1 cellular context compared by ENCODE assay signal in genomic region chr19:47274071-47274890, GRCh38.
TF ChIP-seq lines count a peak whose summit lies in the region.

Gene INAFM1, plus strand, starts transcription at chr19:47274885. Its CDS starts 35 bp downstream, at chr19:47274920.

TF ChIP-seq in H1, 55 proteins besides CTCF, POLR2A, EP300 and RAD21:
- TF ChIP-seq, protein P1, sequence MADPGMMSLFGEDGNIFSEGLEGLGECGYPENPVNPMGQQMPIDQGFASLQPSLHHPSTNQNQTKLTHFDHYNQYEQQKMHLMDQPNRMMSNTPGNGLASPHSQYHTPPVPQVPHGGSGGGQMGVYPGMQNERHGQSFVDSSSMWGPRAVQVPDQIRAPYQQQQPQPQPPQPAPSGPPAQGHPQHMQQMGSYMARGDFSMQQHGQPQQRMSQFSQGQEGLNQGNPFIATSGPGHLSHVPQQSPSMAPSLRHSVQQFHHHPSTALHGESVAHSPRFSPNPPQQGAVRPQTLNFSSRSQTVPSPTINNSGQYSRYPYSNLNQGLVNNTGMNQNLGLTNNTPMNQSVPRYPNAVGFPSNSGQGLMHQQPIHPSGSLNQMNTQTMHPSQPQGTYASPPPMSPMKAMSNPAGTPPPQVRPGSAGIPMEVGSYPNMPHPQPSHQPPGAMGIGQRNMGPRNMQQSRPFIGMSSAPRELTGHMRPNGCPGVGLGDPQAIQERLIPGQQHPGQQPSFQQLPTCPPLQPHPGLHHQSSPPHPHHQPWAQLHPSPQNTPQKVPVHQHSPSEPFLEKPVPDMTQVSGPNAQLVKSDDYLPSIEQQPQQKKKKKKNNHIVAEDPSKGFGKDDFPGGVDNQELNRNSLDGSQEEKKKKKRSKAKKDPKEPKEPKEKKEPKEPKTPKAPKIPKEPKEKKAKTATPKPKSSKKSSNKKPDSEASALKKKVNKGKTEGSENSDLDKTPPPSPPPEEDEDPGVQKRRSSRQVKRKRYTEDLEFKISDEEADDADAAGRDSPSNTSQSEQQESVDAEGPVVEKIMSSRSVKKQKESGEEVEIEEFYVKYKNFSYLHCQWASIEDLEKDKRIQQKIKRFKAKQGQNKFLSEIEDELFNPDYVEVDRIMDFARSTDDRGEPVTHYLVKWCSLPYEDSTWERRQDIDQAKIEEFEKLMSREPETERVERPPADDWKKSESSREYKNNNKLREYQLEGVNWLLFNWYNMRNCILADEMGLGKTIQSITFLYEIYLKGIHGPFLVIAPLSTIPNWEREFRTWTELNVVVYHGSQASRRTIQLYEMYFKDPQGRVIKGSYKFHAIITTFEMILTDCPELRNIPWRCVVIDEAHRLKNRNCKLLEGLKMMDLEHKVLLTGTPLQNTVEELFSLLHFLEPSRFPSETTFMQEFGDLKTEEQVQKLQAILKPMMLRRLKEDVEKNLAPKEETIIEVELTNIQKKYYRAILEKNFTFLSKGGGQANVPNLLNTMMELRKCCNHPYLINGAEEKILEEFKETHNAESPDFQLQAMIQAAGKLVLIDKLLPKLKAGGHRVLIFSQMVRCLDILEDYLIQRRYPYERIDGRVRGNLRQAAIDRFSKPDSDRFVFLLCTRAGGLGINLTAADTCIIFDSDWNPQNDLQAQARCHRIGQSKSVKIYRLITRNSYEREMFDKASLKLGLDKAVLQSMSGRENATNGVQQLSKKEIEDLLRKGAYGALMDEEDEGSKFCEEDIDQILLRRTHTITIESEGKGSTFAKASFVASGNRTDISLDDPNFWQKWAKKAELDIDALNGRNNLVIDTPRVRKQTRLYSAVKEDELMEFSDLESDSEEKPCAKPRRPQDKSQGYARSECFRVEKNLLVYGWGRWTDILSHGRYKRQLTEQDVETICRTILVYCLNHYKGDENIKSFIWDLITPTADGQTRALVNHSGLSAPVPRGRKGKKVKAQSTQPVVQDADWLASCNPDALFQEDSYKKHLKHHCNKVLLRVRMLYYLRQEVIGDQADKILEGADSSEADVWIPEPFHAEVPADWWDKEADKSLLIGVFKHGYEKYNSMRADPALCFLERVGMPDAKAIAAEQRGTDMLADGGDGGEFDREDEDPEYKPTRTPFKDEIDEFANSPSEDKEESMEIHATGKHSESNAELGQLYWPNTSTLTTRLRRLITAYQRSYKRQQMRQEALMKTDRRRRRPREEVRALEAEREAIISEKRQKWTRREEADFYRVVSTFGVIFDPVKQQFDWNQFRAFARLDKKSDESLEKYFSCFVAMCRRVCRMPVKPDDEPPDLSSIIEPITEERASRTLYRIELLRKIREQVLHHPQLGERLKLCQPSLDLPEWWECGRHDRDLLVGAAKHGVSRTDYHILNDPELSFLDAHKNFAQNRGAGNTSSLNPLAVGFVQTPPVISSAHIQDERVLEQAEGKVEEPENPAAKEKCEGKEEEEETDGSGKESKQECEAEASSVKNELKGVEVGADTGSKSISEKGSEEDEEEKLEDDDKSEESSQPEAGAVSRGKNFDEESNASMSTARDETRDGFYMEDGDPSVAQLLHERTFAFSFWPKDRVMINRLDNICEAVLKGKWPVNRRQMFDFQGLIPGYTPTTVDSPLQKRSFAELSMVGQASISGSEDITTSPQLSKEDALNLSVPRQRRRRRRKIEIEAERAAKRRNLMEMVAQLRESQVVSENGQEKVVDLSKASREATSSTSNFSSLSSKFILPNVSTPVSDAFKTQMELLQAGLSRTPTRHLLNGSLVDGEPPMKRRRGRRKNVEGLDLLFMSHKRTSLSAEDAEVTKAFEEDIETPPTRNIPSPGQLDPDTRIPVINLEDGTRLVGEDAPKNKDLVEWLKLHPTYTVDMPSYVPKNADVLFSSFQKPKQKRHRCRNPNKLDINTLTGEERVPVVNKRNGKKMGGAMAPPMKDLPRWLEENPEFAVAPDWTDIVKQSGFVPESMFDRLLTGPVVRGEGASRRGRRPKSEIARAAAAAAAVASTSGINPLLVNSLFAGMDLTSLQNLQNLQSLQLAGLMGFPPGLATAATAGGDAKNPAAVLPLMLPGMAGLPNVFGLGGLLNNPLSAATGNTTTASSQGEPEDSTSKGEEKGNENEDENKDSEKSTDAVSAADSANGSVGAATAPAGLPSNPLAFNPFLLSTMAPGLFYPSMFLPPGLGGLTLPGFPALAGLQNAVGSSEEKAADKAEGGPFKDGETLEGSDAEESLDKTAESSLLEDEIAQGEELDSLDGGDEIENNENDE (IDR thresholded peaks at IDR 0.05; ENCODE audit: insufficient replicate concordance, low read length): no peak
- peak; percentile 63 for TF ChIP-seq TAF1 (IDR thresholded peaks at IDR 0.05; ENCODE audit: low read depth, low read length)
- no peak for TF ChIP-seq CTBP2 (IDR thresholded peaks at IDR 0.05; ENCODE audit: borderline replicate concordance, insufficient read depth, insufficient read length, low read length)
- no peak for TF ChIP-seq HDAC6 (IDR thresholded peaks at IDR 0.05; ENCODE audit: low read depth, low read length)
- no peak for TF ChIP-seq JUN (IDR thresholded peaks at IDR 0.05; ENCODE audit: low read depth, low read length)
- TF ChIP-seq NRF1 (IDR thresholded peaks at IDR 0.05; ENCODE audit: low read depth, low read length): 0 out of 2 replicates have a peak, but pooled peaks have one; percentile 17
- TF ChIP-seq BCL11A (IDR thresholded peaks at IDR 0.05; ENCODE audit: low read depth in 2 of 2, low read length in 2 of 2): no peak
- TF ChIP-seq SP2 (IDR thresholded peaks at IDR 0.05; ENCODE audit: low read length): no peak
- no peak for TF ChIP-seq POU5F1 (IDR thresholded peaks at IDR 0.05; ENCODE audit: low read depth, low read length)
- no peak for TF ChIP-seq KDM1A (IDR thresholded peaks at IDR 0.05; ENCODE audit: borderline replicate concordance, low read length)
- no peak for TF ChIP-seq ZNF274 (IDR thresholded peaks at IDR 0.05; ENCODE audit: borderline replicate concordance, extremely low read depth, low read length)
- TF ChIP-seq GTF2F1 (IDR thresholded peaks at IDR 0.05; ENCODE audit: borderline replicate concordance, low read depth, low read length): no peak
- peak; percentile 83 for TF ChIP-seq CHD2 (IDR thresholded peaks at IDR 0.05; ENCODE audit: low read length)
- TF ChIP-seq EGR1 (IDR thresholded peaks at IDR 0.05; ENCODE audit: borderline replicate concordance, low read depth, low read length): no peak; the same call in 1 of the 2 replicates
- no peak for TF ChIP-seq TCF12 (IDR thresholded peaks at IDR 0.05; ENCODE audit: low read depth, low read length)
- no peak for TF ChIP-seq SUZ12 (IDR thresholded peaks at IDR 0.05; ENCODE audit: low read length)
- TF ChIP-seq MAX (IDR thresholded peaks at IDR 0.05): peak; percentile 30; the same call in 1 of the 2 replicates
- TF ChIP-seq EZH2 (IDR thresholded peaks at IDR 0.05; ENCODE audit: low read depth, low read length, severe bottlenecking): no peak
- peak; percentile 65; the same call in 1 of the 2 replicates for TF ChIP-seq PHF8 (conservative IDR thresholded peaks at IDR 0.05; ENCODE audit: low read depth, low read length)
- no peak for TF ChIP-seq FOSL1 (IDR thresholded peaks at IDR 0.05; ENCODE audit: insufficient read depth, low read depth, low read length)
- no peak for TF ChIP-seq TAF7 (optimal IDR thresholded peaks at IDR 0.05; ENCODE audit: borderline replicate concordance, low read depth, low read length)
- TF ChIP-seq ASH2L (IDR thresholded peaks at IDR 0.05; ENCODE audit: low read length): peak; percentile 19
- no peak for TF ChIP-seq SIX5 (IDR thresholded peaks at IDR 0.05; ENCODE audit: low read depth, low read length)
- no peak; a peak in 1 of 4 replicates for TF ChIP-seq SIN3A (conservative IDR thresholded peaks at IDR 0.05 in 1 of 2, IDR thresholded peaks at IDR 0.05 in 1 of 2; ENCODE audit: low read depth in 1 of 2, low read length in 2 of 2)
- no peak for TF ChIP-seq E2F6 (IDR thresholded peaks at IDR 0.05)
- no peak for TF ChIP-seq KDM5A (IDR thresholded peaks at IDR 0.05; ENCODE audit: low read length)
- TF ChIP-seq RNF2 (IDR thresholded peaks at IDR 0.05; ENCODE audit: borderline replicate concordance, low read depth, low read length, missing control alignments, poor library complexity, severe bottlenecking): no peak
- no peak for TF ChIP-seq SIRT6 (IDR thresholded peaks at IDR 0.05; ENCODE audit: low read length)
- peak; percentile 16; the same call in 1 of the 2 replicates for TF ChIP-seq TBP (IDR thresholded peaks at IDR 0.05; ENCODE audit: low read depth, low read length)
- no peak for TF ChIP-seq RFX5 (IDR thresholded peaks at IDR 0.05; ENCODE audit: borderline replicate concordance, low read depth, low read length)
- peak; percentile 42; the same call in 1 of the 2 replicates for TF ChIP-seq SP1 (IDR thresholded peaks at IDR 0.05; ENCODE audit: low read depth, low read length)
- no peak for TF ChIP-seq YY1 (IDR thresholded peaks at IDR 0.05; ENCODE audit: low read depth, low read length)
- peak; percentile 67 for TF ChIP-seq POLR2AphosphoS5 (IDR thresholded peaks at IDR 0.05; ENCODE audit: low read depth, low read length)
- no peak for TF ChIP-seq NANOG (IDR thresholded peaks at IDR 0.05; ENCODE audit: insufficient read depth, low read depth, low read length, poor library complexity, severe bottlenecking)
- TF ChIP-seq CBX8 (IDR thresholded peaks at IDR 0.05; ENCODE audit: borderline replicate concordance, low read depth, low read length): no peak
- no peak for TF ChIP-seq ATF2 (IDR thresholded peaks at IDR 0.05; ENCODE audit: low read length)
- no peak for TF ChIP-seq SRF (IDR thresholded peaks at IDR 0.05; ENCODE audit: low read depth, low read length)
- TF ChIP-seq BRCA1 (IDR thresholded peaks at IDR 0.05; ENCODE audit: low read depth, low read length): peak; percentile 56
- no peak for TF ChIP-seq CBX5 (IDR thresholded peaks at IDR 0.05; ENCODE audit: low read depth, low read length)
- TF ChIP-seq BACH1 (IDR thresholded peaks at IDR 0.05; ENCODE audit: low read length): peak; percentile 49; the same call in 1 of the 2 replicates
- no peak for TF ChIP-seq MAFK (IDR thresholded peaks at IDR 0.05; ENCODE audit: low read depth, low read length)
- TF ChIP-seq USF2 (IDR thresholded peaks at IDR 0.05; ENCODE audit: low read length): no peak
- peak; percentile 90; the same call in 1 of the 2 replicates for TF ChIP-seq SP4 (IDR thresholded peaks at IDR 0.05; ENCODE audit: low read length)
- no peak for TF ChIP-seq TEAD4 (IDR thresholded peaks at IDR 0.05; ENCODE audit: low read depth, low read length)
- TF ChIP-seq RBBP5 (IDR thresholded peaks at IDR 0.05; ENCODE audit: borderline replicate concordance, low read depth, low read length): no peak
- no peak for TF ChIP-seq RXRA (IDR thresholded peaks at IDR 0.05; ENCODE audit: insufficient read depth, low read depth, low read length)
